1 cellular context compared by ENCODE assay signal in the genomic region with DNA sequence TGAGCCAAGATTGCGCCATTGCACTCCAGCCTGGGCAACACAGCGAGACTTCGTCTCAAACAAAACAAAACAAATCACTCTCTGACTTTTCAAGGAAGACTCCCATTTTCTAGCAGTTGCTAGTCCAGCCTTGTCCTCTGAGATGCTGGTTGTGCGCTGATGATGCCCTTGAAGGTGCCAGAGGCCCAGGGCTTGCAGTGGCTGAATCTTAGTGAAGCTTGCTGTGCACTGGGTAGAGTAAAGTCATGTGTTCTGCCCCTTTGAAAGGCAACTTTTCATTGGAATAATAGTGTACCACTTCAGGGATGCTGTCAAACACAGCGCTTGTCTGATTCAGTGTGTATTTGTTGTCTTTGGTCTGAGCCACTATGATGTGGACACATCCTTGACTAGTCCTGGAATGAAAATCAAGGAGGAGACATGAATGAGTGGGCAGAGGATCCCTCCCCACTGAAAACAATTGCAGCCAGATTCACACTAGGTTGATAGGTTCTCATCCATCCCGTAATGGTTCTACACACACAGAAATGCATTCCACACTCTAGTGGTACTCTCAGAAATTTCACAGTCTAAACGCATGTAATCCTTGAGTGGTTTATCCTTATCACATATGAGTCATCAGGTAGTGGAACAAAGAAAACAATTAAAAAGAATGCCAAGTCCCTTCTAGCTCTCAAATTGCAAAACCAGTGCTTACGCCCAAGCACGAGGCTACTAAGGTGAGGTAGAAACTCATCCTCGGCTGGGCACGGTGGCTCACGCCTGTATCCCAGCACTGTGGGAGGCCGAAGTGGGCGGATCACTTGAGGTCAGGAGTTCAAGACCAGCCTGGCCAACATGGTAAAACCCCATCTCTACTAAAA.
TF ChIP-seq lines count a peak whose summit lies in the region.

No MANE protein-coding gene starts in this region.

TF ChIP-seq in WTC11, 78 proteins besides CTCF, POLR2A, EP300 and RAD21 (continued from another document):
- TF ChIP-seq, protein P1, sequence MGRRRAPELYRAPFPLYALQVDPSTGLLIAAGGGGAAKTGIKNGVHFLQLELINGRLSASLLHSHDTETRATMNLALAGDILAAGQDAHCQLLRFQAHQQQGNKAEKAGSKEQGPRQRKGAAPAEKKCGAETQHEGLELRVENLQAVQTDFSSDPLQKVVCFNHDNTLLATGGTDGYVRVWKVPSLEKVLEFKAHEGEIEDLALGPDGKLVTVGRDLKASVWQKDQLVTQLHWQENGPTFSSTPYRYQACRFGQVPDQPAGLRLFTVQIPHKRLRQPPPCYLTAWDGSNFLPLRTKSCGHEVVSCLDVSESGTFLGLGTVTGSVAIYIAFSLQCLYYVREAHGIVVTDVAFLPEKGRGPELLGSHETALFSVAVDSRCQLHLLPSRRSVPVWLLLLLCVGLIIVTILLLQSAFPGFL (CRISPR knock-in tag; IDR thresholded peaks at IDR 0.05; ENCODE audit: borderline replicate concordance) = no peak
